In genomic region chr16:11180489-11180888, GRCh38 we compare ENCODE assay signal across 13 cellular contexts.
A peak's percentile ranks its signal among the peaks of the same experiment; 100 is the strongest.
DNase-seq lines count a peak whose midpoint lies in the region; ATAC-seq and TF ChIP-seq lines count a peak whose summit lies in the region.
"Had no signal": no experiment of that assay in that cellular context is flagged by ENCODE, and none has a peak within 500 bp of the region (broad histone marks: within the 10 kb centered on the region; RNA-seq: fewer than 3 reads in every experiment).

No MANE protein-coding gene starts in this region.

- H3K4me3 ChIP-seq in testis, result no peak overlapping the region

- no peaks in the 10 kb centered on the region for H3K27me3 ChIP-seq in testis
- H3K27me3 ChIP-seq: foreskin keratinocyte had no signal

- no peaks in the 10 kb centered on the region for H3K4me1 ChIP-seq in testis

- intact Hi-C loops in testis (cut with DNase I; ENCODE audit: low total_unique reads), result no loop called here

- no peaks in the 10 kb centered on the region for H3K9me3 ChIP-seq in testis

- in situ Hi-C loops in GM13976 (cut with MboI; ENCODE audit: low sequenced_read_pairs, unreplicated experiment), result no loop called here

- DNase-seq in CD1c-positive myeloid dendritic cell (ENCODE audit: extremely low spot score) (peak; percentile 86), GM13976 (ENCODE audit: low spot score) (peak; percentile 71), RWPE1 (ENCODE audit: low spot score) (no peak), left lobe of liver (ENCODE audit: low spot score) (no peak), testis (no peak), foreskin melanocyte (no peak)
- DNase-seq: foreskin keratinocyte; NCI-H146; NCI-H526 treated with DMSO at 0.1 percent for 48 hours; SHP77; stimulated activated CD4-positive, alpha-beta T cell treated with anti-CD3 and anti-CD28 coated beads, Interleukin-2, amount 100 ng/mL, for 24 hours had no signal

- TF ChIP-seq CTCF in GM13976 (IDR thresholded peaks at IDR 0.05; ENCODE audit: borderline replicate concordance, control extremely low read depth, extremely low read depth, insufficient read depth, missing control alignments) (no peak), RWPE1 (conservative IDR thresholded peaks at IDR 0.05; ENCODE audit: low read depth) (no peak), testis (IDR thresholded peaks at IDR 0.05) (no peak)

- POLR2A ChIA-PET in RWPE1 (lab: Yijun Ruan, JAX; ENCODE audit: low non-redundant PET), result no interaction called here

- no peaks in the 10 kb centered on the region for H3K36me3 ChIP-seq in testis (ENCODE audit: low read depth, missing control alignments)

- H3K27ac ChIP-seq in RWPE1 (peak overlapping the region; percentile 62), testis (no peak overlapping the region)
- H3K27ac ChIP-seq: C4-2B, foreskin keratinocyte had no signal

- CTCF ChIA-PET in RWPE1 (lab: Yijun Ruan, JAX), result interaction anchor here (1.5 kb wide), 1 partner anchor 75 kb away, joined by 4 read pairs; no protein-coding TSS in a partner anchor

- ATAC-seq in left lobe of liver (peak; percentile 20), GM18873 (IDR thresholded peaks at IDR 0.05; ENCODE audit: low FRiP score, unreplicated experiment) (no peak)

- TF ChIP-seq POLR2A in testis (IDR thresholded peaks at IDR 0.05), result no peak

- WGBS in testis, 2 donors, result 90 to 100% methylated on average over 4 to 6 of the region's 6 CpGs

Comparison
In these comparisons a context has a peak if more than half of its experiments do, and no peak if none do; other contexts are left out.
1. DNase-seq: peak in CD1c-positive myeloid dendritic cell (single experiment) and GM13976 (single experiment); none in RWPE1 (single experiment), left lobe of liver (single experiment), testis (single experiment) and foreskin melanocyte (single experiment).